Comparison of ENCODE assay signal across 8 cellular contexts in the genomic region with DNA sequence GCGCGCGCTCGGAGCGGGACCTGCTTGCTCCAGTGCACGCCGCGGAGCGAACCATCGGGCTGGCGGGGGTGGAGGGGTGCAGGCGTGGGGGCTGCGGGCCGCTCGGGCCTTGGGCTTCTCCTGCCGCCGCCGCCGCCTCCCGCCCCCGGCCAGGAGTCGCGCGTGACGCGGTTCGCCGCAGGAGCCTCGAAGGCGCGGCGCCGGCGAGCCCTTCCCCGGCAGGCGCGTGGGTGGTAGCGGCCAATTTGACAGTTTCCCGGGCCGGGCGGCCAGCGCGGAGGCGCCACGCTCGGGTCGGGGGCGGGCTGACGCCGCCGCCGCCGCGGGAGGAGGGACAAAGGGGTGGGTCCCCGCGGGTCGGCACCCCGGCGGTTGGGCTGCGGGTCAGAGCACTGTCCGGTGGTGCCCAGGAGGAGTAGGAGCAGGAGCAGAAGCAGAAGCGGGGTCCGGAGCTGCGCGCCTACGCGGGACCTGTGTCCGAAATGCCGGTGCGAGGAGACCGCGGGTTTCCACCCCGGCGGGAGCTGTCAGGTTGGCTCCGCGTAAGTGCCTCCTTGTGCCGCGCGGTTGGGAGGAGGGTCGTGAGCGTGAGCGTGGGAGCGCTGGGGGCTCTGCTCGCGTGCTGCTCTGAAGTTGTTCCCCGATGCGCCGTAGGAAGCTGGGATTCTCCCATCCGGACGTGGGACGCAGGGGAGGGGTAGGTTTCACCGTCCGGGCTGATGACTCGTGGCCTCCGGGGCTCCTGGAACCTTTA. TPM values are rescaled to one million over a fixed set of nuclear protein-coding genes. Genes with fewer than 3 reads are reported as not detected.
A peak's percentile ranks its signal among the peaks of the same experiment; 100 is the strongest.
DNase-seq lines count a peak whose midpoint lies in the region; ATAC-seq, FAIRE-seq and TF ChIP-seq lines count a peak whose summit lies in the region.

A gene (plus strand): TSS at position 387 of the 754 bp plus-strand sequence. CDS start 96 bp downstream, at position 483.

- peak; percentile 28 to 67 (median 30) for DNase-seq in CD4-positive, CD25-positive, alpha-beta regulatory T cell
- peak; percentile 52 for DNase-seq in GM19239 (ENCODE audit: insufficient read length, low spot score)
- peak in 4 of 5 donors; percentile 13 to 68 (median 16) for DNase-seq in T-helper 1 cell
- DNase-seq in brain microvascular endothelial cell, result peak; percentile 40
- peak; percentile 82 for DNase-seq in sigmoid colon
- no peak for DNase-seq in SHP77 treated with DMSO at 0.1 percent for 48 hours (lab: John Stamatoyannopoulos, UW)

- H3K4me1 Mint-ChIP-seq in CD4-positive, CD25-positive, alpha-beta regulatory T cell, result peaks cover 26 to 60% (median 43%) of the 10 kb centered on the region in 4 donors

- 37 to 80% methylated on average over 95 of the region's 95 CpGs for WGBS in sigmoid colon, 2 donors

- TF ChIP-seq CTCF in brain microvascular endothelial cell (IDR thresholded peaks at IDR 0.05; ENCODE audit: low read depth, low read length, missing control alignments) (no peak), sigmoid colon (IDR thresholded peaks at IDR 0.05) (no peak)

- H3K27me3 Mint-ChIP-seq in CD4-positive, CD25-positive, alpha-beta regulatory T cell, result peaks cover 11% of the 10 kb centered on the region

- no peaks in the 10 kb centered on the region for H3K36me3 Mint-ChIP-seq in CD4-positive, CD25-positive, alpha-beta regulatory T cell

- no peaks in the 10 kb centered on the region for H3K9me3 ChIP-seq in CD4-positive, CD25-positive, alpha-beta regulatory T cell (ENCODE audit: control insufficient read depth in 2 of 2, low read length in 2 of 2)
- no peaks in the 10 kb centered on the region for H3K9me3 ChIP-seq in sigmoid colon

- no peaks in the 10 kb centered on the region for H3K36me3 ChIP-seq in CD4-positive, CD25-positive, alpha-beta regulatory T cell (ENCODE audit: control insufficient read depth, insufficient read depth, low read length)
- no peaks in the 10 kb centered on the region for H3K36me3 ChIP-seq in brain microvascular endothelial cell (replicated peaks)
- no peaks in the 10 kb centered on the region for H3K36me3 ChIP-seq in sigmoid colon

- FAIRE-seq in GM19239 (lab: Jason Lieb, UNC), result no peak

- no peaks in the 10 kb centered on the region for H3K9me3 Mint-ChIP-seq in CD4-positive, CD25-positive, alpha-beta regulatory T cell

- ATAC-seq in CD4-positive, CD25-positive, alpha-beta regulatory T cell (ENCODE audit: low read depth in 2 of 2), result peak; percentile 29 to 50
- ATAC-seq in HG03354 (IDR thresholded peaks at IDR 0.05; ENCODE audit: poor library complexity, severe bottlenecking, unreplicated experiment), result peak; percentile 56

- no peaks in the 10 kb centered on the region for H3K27me3 ChIP-seq in CD4-positive, CD25-positive, alpha-beta regulatory T cell (ENCODE audit: control insufficient read depth, insufficient read depth, low read length)
- no peaks in the 10 kb centered on the region for H3K27me3 ChIP-seq in brain microvascular endothelial cell (replicated peaks)
- H3K27me3 ChIP-seq in sigmoid colon, result no peaks in the 10 kb centered on the region

- H3K27ac ChIP-seq in CD4-positive, CD25-positive, alpha-beta regulatory T cell (ENCODE audit: insufficient read depth, low read length, poor library complexity, severe bottlenecking), result no peak within 1 kb of the TSS
- H3K27ac ChIP-seq in brain microvascular endothelial cell (peak within 1 kb of the TSS; percentile 73), sigmoid colon (peak within 1 kb of the TSS; percentile 59 to 87 (median 66))

- H3K4me3 ChIP-seq in CD4-positive, CD25-positive, alpha-beta regulatory T cell (ENCODE audit: low read depth, low read length), result peak within 1 kb of the TSS; percentile 81
- H3K4me3 ChIP-seq in brain microvascular endothelial cell (ENCODE audit: low read depth, low read length), result peak within 1 kb of the TSS; percentile 80
- H3K4me3 ChIP-seq in iPS-11a (ENCODE audit: low read depth, low read length), result peak within 1 kb of the TSS; percentile 52
- H3K4me3 ChIP-seq in sigmoid colon, result peak within 1 kb of the TSS; percentile 41 to 80 (median 64)

- H3K27ac Mint-ChIP-seq in CD4-positive, CD25-positive, alpha-beta regulatory T cell, result peak within 1 kb of the TSS in 2 of 3 donors; percentile 33 to 57

- intact Hi-C loops in sigmoid colon (cut with DNase I), result no loop called here

- H3K4me1 ChIP-seq in CD4-positive, CD25-positive, alpha-beta regulatory T cell (ENCODE audit: control insufficient read depth, insufficient read depth, low read length, poor library complexity, severe bottlenecking), result peaks cover 64% of the 10 kb centered on the region
- H3K4me1 ChIP-seq in sigmoid colon, result peaks cover 0 to 25% (median 11%) of the 10 kb centered on the region in 4 donors

- H3K4me3 Mint-ChIP-seq in CD4-positive, CD25-positive, alpha-beta regulatory T cell, result peak within 1 kb of the TSS; percentile 88 to 93 (median 91)

- TF ChIP-seq POLR2A in sigmoid colon (IDR thresholded peaks at IDR 0.05), result no peak

- TF ChIP-seq EP300 in sigmoid colon (IDR thresholded peaks at IDR 0.05), result no peak

- in situ Hi-C loops in brain microvascular endothelial cell (cut with HindIII; ENCODE audit: low pct_ligation_motif_present, low sequenced_read_pairs), result no loop called here

RNA-seq across cellular contexts. Expression of the gene that starts here (rescaled TPM):
- 13.9 TPM for total RNA-seq in CD4-positive, CD25-positive, alpha-beta regulatory T cell
- polyA plus RNA-seq in CD4-positive, CD25-positive, alpha-beta regulatory T cell, result 10 to 100 TPM in 2 of 4 donors, 1 to 10 TPM in 2; 5.3 to 11.3 (median 8.7) TPM
- 10 to 100 TPM; 16.1 to 27.8 (median 24.9) TPM for total RNA-seq in sigmoid colon
- 10 to 100 TPM; 44.4 to 46.5 (median 45.5) TPM for polyA plus RNA-seq in sigmoid colon
